14 cellular contexts compared by ENCODE assay signal in genomic region chr13:19888799-19889198, GRCh38. TPM values are rescaled to one million over a fixed set of nuclear protein-coding genes. Genes with fewer than 3 reads are reported as not detected.
DNase-seq lines count a peak whose midpoint lies in the region; ATAC-seq, FAIRE-seq and TF ChIP-seq lines count a peak whose summit lies in the region.
"Had no signal": no experiment of that assay in that cellular context is flagged by ENCODE, and none has a peak within 500 bp of the region (broad histone marks: within the 10 kb centered on the region; RNA-seq: fewer than 3 reads in every experiment).

No MANE protein-coding gene starts in this region.

- TF ChIP-seq CTCF in mammary epithelial cell (conservative IDR thresholded peaks at IDR 0.05 in 1 of 2, IDR thresholded peaks at IDR 0.05 in 1 of 2; ENCODE audit: extremely low read depth in 1 of 2, insufficient read depth in 1 of 2, low read depth in 1 of 2, low read length in 2 of 2) = peak in 1 of 2 donors; percentile 20

- no peak overlapping the region for H3K4me3 ChIP-seq in mammary epithelial cell (replicated peaks in 1 of 3; ENCODE audit: insufficient read depth in 1 of 3, low read depth in 2 of 3, low read length in 3 of 3)
- no peak overlapping the region for H3K4me3 ChIP-seq in naive thymus-derived CD4-positive, alpha-beta T cell (ENCODE audit: low read length)
- H3K4me3 ChIP-seq: thyroid gland had no signal

- no peaks in the 10 kb centered on the region for H3K9me3 Mint-ChIP-seq in naive thymus-derived CD4-positive, alpha-beta T cell

- no peaks in the 10 kb centered on the region for H3K9me3 ChIP-seq in mammary epithelial cell (replicated peaks; ENCODE audit: insufficient read depth, low read length)
- H3K9me3 ChIP-seq in naive thymus-derived CD4-positive, alpha-beta T cell (ENCODE audit: control insufficient read depth in 2 of 3, low read length in 3 of 3) = no peaks in the 10 kb centered on the region
- H3K9me3 ChIP-seq: thyroid gland had no signal

- no peak for FAIRE-seq in GM19239 (lab: Jason Lieb, UNC)
- FAIRE-seq: GM12891 had no signal

- intact Hi-C loops in mammary epithelial cell (cut with micrococcal nuclease) = loop anchor here (2.0 kb wide), 1 partner anchor 302 kb away; no protein-coding TSS in a partner anchor
- intact Hi-C loops in naive thymus-derived CD4-positive, alpha-beta T cell (cut with micrococcal nuclease) = loop anchor here in 1 of 2 donors (1.0 to 10.0 kb wide), 2 partner anchors 301 to 1244 kb away; no protein-coding TSS in a partner anchor

- no peak for ATAC-seq in naive thymus-derived CD4-positive, alpha-beta T cell

- no peak overlapping the region for H3K27ac ChIP-seq in mammary epithelial cell (ENCODE audit: insufficient read depth, low read depth, low read length)
- H3K27ac ChIP-seq in naive thymus-derived CD4-positive, alpha-beta T cell (ENCODE audit: low read depth, low read length) = no peak overlapping the region
- H3K27ac ChIP-seq: KMS-11, WERI-Rb-1 had no signal

- peaks cover 0 to 3% (median 0%) of the 10 kb centered on the region in 5 donors for H3K36me3 Mint-ChIP-seq in naive thymus-derived CD4-positive, alpha-beta T cell

- H3K4me1 Mint-ChIP-seq in naive thymus-derived CD4-positive, alpha-beta T cell = no peaks in the 10 kb centered on the region

- DNase-seq in NCI-H1092 treated with DMSO at 0.1 percent for 48 hours (lab: John Stamatoyannopoulos, UW) (peak; percentile 0), NCI-H1092 (lab: John Stamatoyannopoulos, UW) (no peak), LHCN-M2 (ENCODE audit: low read depth) (peak; percentile 18), mammary epithelial cell (peak; percentile 6), NCI-H748 (lab: John Stamatoyannopoulos, UW; ENCODE audit: unreplicated experiment) (no peak), GM19239 (ENCODE audit: insufficient read length, low spot score) (no peak), mesenteric fat pad (ENCODE audit: low spot score) (no peak)
- DNase-seq in naive thymus-derived CD4-positive, alpha-beta T cell = peak in 5 of 9 donors; percentile 2 to 33 (median 13)
- DNase-seq: NCI-H82; stimulated activated CD4-positive, alpha-beta T cell treated with anti-CD3 and anti-CD28 coated beads, Interleukin-4, amount 100 ng/mL, for 4 hours; WERI-Rb-1 had no signal

- no peak overlapping the region for H3K9ac ChIP-seq in mammary epithelial cell (ENCODE audit: insufficient read depth, low read length)
- H3K9ac ChIP-seq: KMS-11 had no signal

- no peak overlapping the region for H3K4me3 Mint-ChIP-seq in naive thymus-derived CD4-positive, alpha-beta T cell

- BruUV-seq in mammary epithelial cell (replicated peaks; lab: Mats Ljungman, UMichigan) = no TSS peak

- no peaks in the 10 kb centered on the region for H3K27me3 ChIP-seq in mammary epithelial cell (ENCODE audit: insufficient read depth, low read length)
- H3K27me3 ChIP-seq in naive thymus-derived CD4-positive, alpha-beta T cell (ENCODE audit: control insufficient read depth in 2 of 2, insufficient read depth in 2 of 2, low read length in 2 of 2) = no peaks in the 10 kb centered on the region
- H3K27me3 ChIP-seq: thyroid gland had no signal

- no peaks in the 10 kb centered on the region for H3K4me1 ChIP-seq in mammary epithelial cell (ENCODE audit: insufficient read depth, low read length)
- no peaks in the 10 kb centered on the region for H3K4me1 ChIP-seq in naive thymus-derived CD4-positive, alpha-beta T cell (ENCODE audit: control insufficient read depth in 2 of 2, insufficient read depth in 2 of 2, low read length in 2 of 2)

- H3K79me2 ChIP-seq in mammary epithelial cell (ENCODE audit: insufficient read depth, low read length) = no peaks in the 10 kb centered on the region

- H3K27ac Mint-ChIP-seq in naive thymus-derived CD4-positive, alpha-beta T cell = no peak overlapping the region

- WGBS in mammary epithelial cell (ENCODE audit: low coverage, missing lambda C conversion rate) = 63% methylated on average over 4 of the region's 4 CpGs

- H3K4me2 ChIP-seq in mammary epithelial cell (ENCODE audit: insufficient read depth, low read depth, low read length) = no peak overlapping the region
- H3K4me2 ChIP-seq: KMS-11 had no signal

- CTCF ChIA-PET in mammary epithelial cell (lab: Charles Lee; ENCODE audit: low non-redundant PET) = no interaction called here
- CTCF ChIA-PET in naive thymus-derived CD4-positive, alpha-beta T cell (lab: Charles Lee) = interaction anchor here (0.6 to 1.2 kb wide), 3 partner anchors 11 to 148 kb away, joined by 3 to 4 read pairs (median 3); no protein-coding TSS in a partner anchor

- no peak overlapping the region for H2AFZ ChIP-seq in mammary epithelial cell (ENCODE audit: low read depth, low read length)

- in situ Hi-C loops in mammary epithelial cell (cut with MboI; ENCODE audit: low sequenced_read_pairs in 2 of 2) = no loop called here

- H3K36me3 ChIP-seq in mammary epithelial cell (ENCODE audit: insufficient read depth, low read length) = no peaks in the 10 kb centered on the region
- no peaks in the 10 kb centered on the region for H3K36me3 ChIP-seq in naive thymus-derived CD4-positive, alpha-beta T cell (ENCODE audit: control insufficient read depth in 2 of 3, insufficient read depth in 3 of 3, low read length in 3 of 3)
- H3K36me3 ChIP-seq: thyroid gland, WERI-Rb-1 had no signal

- dilution Hi-C loops in mammary epithelial cell (cut with HindIII; ENCODE audit: low sequenced_read_pairs) = no loop called here

- H3K27me3 Mint-ChIP-seq in naive thymus-derived CD4-positive, alpha-beta T cell = peaks cover 0 to 3% (median 0%) of the 10 kb centered on the region in 5 donors

- no peaks in the 10 kb centered on the region for H4K20me1 ChIP-seq in mammary epithelial cell (ENCODE audit: insufficient read depth, low read length)

- POLR2A ChIA-PET in naive thymus-derived CD4-positive, alpha-beta T cell (lab: Charles Lee) = no interaction called here

RNA-seq across cellular contexts. Expression of gene ZMYM5, which starts 25.4 kb away (rescaled TPM):
- 7.3 and 9.2 TPM in 2 replicates for total RNA-seq in LHCN-M2 (2014; rRNA removed)
- 3.3 TPM for polyA plus RNA-seq in LHCN-M2 (2012)
- 10 to 100 TPM; 11.4 to 13.5 TPM for total RNA-seq in mammary epithelial cell
- 5.1 TPM for polyA plus RNA-seq in mammary epithelial cell
- 2.6 TPM for polyA minus RNA-seq in mammary epithelial cell
- 10 to 100 TPM; 17.5 to 25.6 (median 24.7) TPM for total RNA-seq in naive thymus-derived CD4-positive, alpha-beta T cell
- polyA plus RNA-seq in naive thymus-derived CD4-positive, alpha-beta T cell = 10 to 100 TPM; 21.1 to 29.9 TPM
- 18.6 TPM for total RNA-seq in mesenteric fat pad

Comparison
In these comparisons a context has a peak if more than half of its experiments do, and no peak if none do; other contexts are left out.
1. DNase-seq: peak in NCI-H1092 treated with DMSO at 0.1 percent for 48 hours (single experiment), LHCN-M2 (single experiment), mammary epithelial cell (single experiment) and naive thymus-derived CD4-positive, alpha-beta T cell (5 of 9); none in NCI-H1092 (single experiment), NCI-H748 (single experiment), GM19239 (single experiment) and mesenteric fat pad (single experiment).